8 cellular contexts compared by ENCODE assay signal in the genomic region with DNA sequence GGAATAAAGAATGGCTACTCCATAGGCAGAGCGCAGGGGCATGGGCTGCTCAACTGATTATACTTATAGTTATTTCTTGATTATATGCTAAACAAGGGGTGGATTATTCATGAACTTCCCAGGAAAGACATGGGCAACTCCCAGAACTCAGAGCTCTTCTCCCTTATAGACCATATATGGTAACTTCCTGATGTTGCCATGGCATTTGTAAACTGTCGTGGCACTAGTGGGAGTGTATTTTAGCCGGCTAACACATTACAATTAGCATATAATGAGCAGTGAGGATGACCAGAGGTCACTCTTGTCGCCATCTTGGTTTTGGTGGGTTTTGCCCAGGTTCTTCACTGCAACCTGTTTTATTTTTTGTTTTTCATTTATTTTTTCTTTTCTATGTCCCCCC. TPM values are rescaled to one million over a fixed set of nuclear protein-coding genes. Genes with fewer than 3 reads are reported as not detected.
DNase-seq lines count a peak whose midpoint lies in the region; ATAC-seq, FAIRE-seq and TF ChIP-seq lines count a peak whose summit lies in the region.
"Not testable (repeated sequence)": the region's sequence is repeated elsewhere in the genome, so short reads cannot be mapped to it uniquely, and the experiment has no call there.

No MANE protein-coding gene starts in this region.

- not testable (repeated sequence) for H3K4ac ChIP-seq in mesendoderm (ENCODE audit: low read depth, low read length)

- H3K27ac ChIP-seq in BLaER1 treated with 17β-estradiol and CSF1 and Interleukin-3, amounts not matched to agents 10 nM and 100 nM, result peak overlapping the region in 6 of 11 experiments; percentile 87 to 93 (median 92); a peak in 8 of 22 replicates
- H3K27ac ChIP-seq in K562 (ENCODE audit: extremely low read depth, low read depth, low read length); HepG2 (ENCODE audit: extremely low read length, insufficient read depth, low read length); mesendoderm (ENCODE audit: low read depth, low read length): not testable (repeated sequence)

- not testable (repeated sequence) for H3K56ac ChIP-seq in mesendoderm (ENCODE audit: low read length)

- H3K18ac ChIP-seq in mesendoderm (ENCODE audit: low read length), result not testable (repeated sequence)

- H2BK15ac ChIP-seq in mesendoderm (replicated peaks; ENCODE audit: low read depth), result not testable (repeated sequence)

- H3K9ac ChIP-seq in BLaER1 treated with 17β-estradiol and CSF1 and Interleukin-3, amounts not matched to agents 10 nM and 100 nM; K562 (ENCODE audit: insufficient read depth in 1 of 2, low read depth in 2 of 2, low read length in 2 of 2); HepG2 (ENCODE audit: insufficient read depth, low read depth, low read length); mesendoderm (ENCODE audit: low read length): not testable (repeated sequence)

- not testable (repeated sequence) for TF ChIP-seq RAD21 in K562 (CRISPR knock-in tag; conservative IDR thresholded peaks at IDR 0.05 in 1 of 2, IDR thresholded peaks at IDR 0.05 in 1 of 2); HepG2 (CRISPR knock-in tag; IDR thresholded peaks at IDR 0.05)

- H2BK5ac ChIP-seq in mesendoderm (ENCODE audit: low read length), result not testable (repeated sequence)

- not testable (repeated sequence) for TF ChIP-seq POLR2A in K562 (conservative IDR thresholded peaks at IDR 0.05); HepG2 (IDR thresholded peaks at IDR 0.05; ENCODE audit: insufficient read depth in 1 of 2, low read depth in 2 of 2, low read length in 2 of 2)

- H3K4me2 ChIP-seq in BLaER1 treated with 17β-estradiol and CSF1 and Interleukin-3, amounts not matched to agents 10 nM and 100 nM, result peak overlapping the region in 1 of 11 experiments; percentile 84; a peak in 2 of 22 replicates
- not testable (repeated sequence) for H3K4me2 ChIP-seq in K562 (ENCODE audit: insufficient read depth, low read length); HepG2 (ENCODE audit: low read depth, low read length); mesendoderm (ENCODE audit: low read length)

- not testable (repeated sequence) for H4K8ac ChIP-seq in mesendoderm (ENCODE audit: low read depth, low read length)

- not testable (repeated sequence) for H3K23ac ChIP-seq in mesendoderm (ENCODE audit: low read length)

- in situ Hi-C loops in K562 (cut with MboI); HepG2 (cut with HindIII; ENCODE audit: extremely low pct_ligation_motif_present, low pct_unique_long_range_greater_than_20kb): not testable (repeated sequence)

- TF ChIP-seq CTCF in K562 (IDR thresholded peaks at IDR 0.05 in 2 of 3, conservative IDR thresholded peaks at IDR 0.05 in 1 of 3; ENCODE audit: insufficient read depth in 2 of 3, low read depth in 1 of 3, low read length in 3 of 3); HepG2 (CRISPR knock-in tag; IDR thresholded peaks at IDR 0.05): not testable (repeated sequence)

- H3K4me3 ChIP-seq in BLaER1 treated with 17β-estradiol and CSF1 and Interleukin-3, amounts not matched to agents 10 nM and 100 nM; K562; HepG2 (replicated peaks in 1 of 3; ENCODE audit: insufficient read depth in 1 of 3, low read depth in 2 of 3, low read length in 3 of 3); mesendoderm (ENCODE audit: low read length): not testable (repeated sequence)

- not testable (repeated sequence) for H3K79me1 ChIP-seq in mesendoderm (ENCODE audit: low read length)

- ATAC-seq in K562, result 0 out of 3 replicates have a peak, but pooled peaks have one; percentile 38
- ATAC-seq in HepG2, result not testable (repeated sequence)

- H3K36me3 ChIP-seq in BLaER1 treated with 17β-estradiol and CSF1 and Interleukin-3, amounts not matched to agents 10 nM and 100 nM; K562 (ENCODE audit: control insufficient read depth, insufficient read depth, low read length); HepG2 (replicated peaks in 1 of 2; ENCODE audit: control insufficient read depth in 1 of 2, insufficient read depth in 2 of 2, low read length in 2 of 2); mesendoderm (ENCODE audit: control insufficient read depth, insufficient read depth, low read length): not testable (repeated sequence)

- H4K20me1 ChIP-seq in BLaER1 treated with 17β-estradiol and CSF1 and Interleukin-3, amounts not matched to agents 10 nM and 100 nM; K562 (replicated peaks; ENCODE audit: control insufficient read depth, insufficient read depth, low read length); HepG2 (ENCODE audit: insufficient read depth, low read length): not testable (repeated sequence)

- peaks cover 27 to 56% (median 41%) of the 10 kb centered on the region in 10 experiments for H3K4me1 ChIP-seq in BLaER1 treated with 17β-estradiol and CSF1 and Interleukin-3, amounts not matched to agents 10 nM and 100 nM
- H3K4me1 ChIP-seq in K562 (replicated peaks in 1 of 2; ENCODE audit: control insufficient read depth in 2 of 2, insufficient read depth in 2 of 2, low read length in 2 of 2) (peaks cover 8 to 14% of the 10 kb centered on the region in 2 experiments), HepG2 (ENCODE audit: insufficient read depth, low read length) (peaks cover 32% of the 10 kb centered on the region)
- H3K4me1 ChIP-seq in mesendoderm (ENCODE audit: control insufficient read depth, low read depth, low read length), result not testable (repeated sequence)

- H3K9me3 ChIP-seq in BLaER1 treated with 17β-estradiol and CSF1 and Interleukin-3, amounts not matched to agents 10 nM and 100 nM (replicated peaks in 1 of 11), result peaks cover 20 to 40% (median 32%) of the 10 kb centered on the region in 11 experiments
- H3K9me3 ChIP-seq in K562 (replicated peaks; ENCODE audit: control insufficient read depth, insufficient read depth, low read depth, low read length), result not testable (repeated sequence)
- H3K9me3 ChIP-seq in HepG2 (ENCODE audit: low read length), result peaks cover 14% of the 10 kb centered on the region

- WGBS in K562 (ENCODE audit: insufficient coverage, low coverage, missing lambda C conversion rate), result 28% methylated on average over 4 of the region's 4 CpGs
- WGBS in HepG2 (ENCODE audit: low lambda C conversion rate), result 92% methylated on average over 3 of the region's 4 CpGs
- WGBS in mesendoderm (ENCODE audit: extremely low coverage, insufficient coverage, low lambda C conversion rate), result no CpG with 5 or more reads among the region's 4 CpGs

- H2AK5ac ChIP-seq in mesendoderm (ENCODE audit: low read length), result not testable (repeated sequence)

- H2AFZ ChIP-seq in K562 (ENCODE audit: low read depth, low read length); HepG2 (ENCODE audit: low read length): not testable (repeated sequence)

- BruUV-seq in K562 (replicated peaks; lab: Mats Ljungman, UMichigan); HepG2 (replicated peaks; lab: Mats Ljungman, UMichigan): not testable (repeated sequence)

- H4K5ac ChIP-seq in mesendoderm (ENCODE audit: low read length), result not testable (repeated sequence)

- peak; percentile 73 for DNase-seq in CD1c-positive myeloid dendritic cell (ENCODE audit: extremely low spot score)
- DNase-seq in DMS53 (lab: John Stamatoyannopoulos, UW), result peak; percentile 20
- peak; percentile 48 for DNase-seq in M059J (ENCODE audit: low read depth)
- DNase-seq in RPMI7951 (ENCODE audit: low read depth), result peak; percentile 67
- DNase-seq in K562 (ENCODE audit: extremely low read depth in 1 of 4, low spot score in 3 of 4); HepG2 (ENCODE audit: low spot score): not testable (repeated sequence)
- peak; percentile 28 for DNase-seq in mesendoderm

- H3K9me1 ChIP-seq in K562 (ENCODE audit: control insufficient read depth, insufficient read depth, low read length), result not testable (repeated sequence)

- TF ChIP-seq EP300 in K562 (IDR thresholded peaks at IDR 0.05; ENCODE audit: low read length); HepG2 (IDR thresholded peaks at IDR 0.05; ENCODE audit: low read depth in 2 of 2, low read length in 2 of 2); HepG2 (CRISPR knock-in tag; IDR thresholded peaks at IDR 0.05; ENCODE audit: borderline replicate concordance): not testable (repeated sequence)

- FAIRE-seq in K562 (lab: Jason Lieb, UNC); HepG2 (lab: Jason Lieb, UNC): not testable (repeated sequence)

- H3K27me3 ChIP-seq in BLaER1 treated with 17β-estradiol and CSF1 and Interleukin-3, amounts not matched to agents 10 nM and 100 nM; K562 (ENCODE audit: control insufficient read depth in 2 of 2, insufficient read depth in 2 of 2, low read length in 2 of 2); HepG2 (ENCODE audit: control insufficient read depth in 1 of 2, insufficient read depth in 2 of 2, low read length in 2 of 2); mesendoderm (ENCODE audit: insufficient read depth, low read length, poor library complexity): not testable (repeated sequence)

- CTCF ChIA-PET in K562 (lab: Yijun Ruan, JAX; ENCODE audit: low intra/inter-chr PET ratio); HepG2 (lab: Yijun Ruan, JAX; ENCODE audit: low intra/inter-chr PET ratio, low total read pairs): not testable (repeated sequence)

- POLR2A ChIA-PET in K562 (lab: Yijun Ruan, JAX), result interaction anchor here (0.6 to 1.6 kb wide), 3 partner anchors 9 to 14 kb away, joined by 3 to 5 read pairs (median 4); no protein-coding TSS in a partner anchor
- POLR2A ChIA-PET in HepG2 (lab: Yijun Ruan, JAX), result interaction anchor here (1.5 kb wide), 1 partner anchor 18 kb away, joined by 4 read pairs; no protein-coding TSS in a partner anchor

- intact Hi-C loops in K562 (cut with micrococcal nuclease); HepG2 (cut with micrococcal nuclease; ENCODE audit: unreplicated experiment): not testable (repeated sequence)

- not testable (repeated sequence) for H3K79me2 ChIP-seq in K562 (ENCODE audit: control insufficient read depth, insufficient read depth, low read length); HepG2 (ENCODE audit: insufficient read depth, low read length); mesendoderm (ENCODE audit: control insufficient read depth, insufficient read depth, low read length)

- H2BK120ac ChIP-seq in mesendoderm (ENCODE audit: low read depth, low read length), result not testable (repeated sequence)

RNA-seq across cellular contexts. Expression of a gene that starts 7.0 kb away (rescaled TPM):
- 250 and 267 TPM in 2 replicates for total RNA-seq in M059J (2014; rRNA removed; shearing (Covaris generic))
- total RNA-seq in RPMI7951 (2014; rRNA removed; shearing (Covaris generic)), result 273 and 343 TPM in 2 replicates
- 25.1 and 67.2 TPM in 2 replicates for total RNA-seq in K562 (2011; cell fraction: chromatin; rRNA removed; ENCODE audit: low replicate concordance)
- total RNA-seq in K562 (2011; cell fraction: nucleolus; rRNA removed), result 37.1 and 44.9 TPM in 2 replicates
- total RNA-seq in K562 (2011; cell fraction: nucleoplasm; rRNA removed), result 28.7 and 29.2 TPM in 2 replicates
- total RNA-seq in K562 (2014; rRNA removed), result 56.2 and 62.9 TPM in 2 replicates
- 9.5 and 10.9 TPM in 2 replicates for total RNA-seq in K562 (2014; rRNA removed; fragmentation: Illumina TruSeq; extraction: Trizol)
- 20.2 and 25.0 TPM in 2 replicates for total RNA-seq in K562 (2015; rRNA removed; fragmentation: Illumina TruSeq; extraction: Trizol)
- total RNA-seq in K562 (2021), result 61.5 and 65.5 TPM in 2 replicates
- 23.9 and 48.2 TPM in 2 replicates for polyA plus RNA-seq in K562 (2011; rRNA removed)
- polyA plus RNA-seq in K562 (2011; cell fraction: cytosol; rRNA removed), result 44.1 and 78.0 TPM in 2 replicates
- polyA plus RNA-seq in K562 (2011; cell fraction: nucleus; rRNA removed), result 49.6 and 80.3 TPM in 2 replicates
- polyA plus RNA-seq in K562 (2012), result 67.3 and 117 TPM in 2 replicates
- polyA plus RNA-seq in K562 (2014; fragmentation: Illumina TruSeq; extraction: Trizol), result 36.5 and 74.6 TPM in 2 replicates
- polyA plus RNA-seq in K562 (2014; fragmentation: Nextera tagmentation; extraction: Ambion mirVana), result 1 to 10 TPM; 2.7 to 3.1 TPM
- polyA plus RNA-seq in K562 (2014; rRNA removed), result 41.0 and 44.2 TPM in 2 replicates
- polyA minus RNA-seq in K562 (2011; rRNA and poly(A)+ RNA removed), result 11.6 and 13.9 TPM in 2 replicates
- polyA minus RNA-seq in K562 (2011; cell fraction: cytosol; rRNA and poly(A)+ RNA removed), result 32.4 and 46.1 TPM in 2 replicates
- polyA minus RNA-seq in K562 (2011; cell fraction: nucleus; rRNA and poly(A)+ RNA removed), result 19.9 and 22.5 TPM in 2 replicates
- 23.3 and 29.9 TPM in 2 replicates for total RNA-seq in HepG2 (2016; rRNA removed; fragmentation: Illumina TruSeq; extraction: Trizol)
- 43.0 and 51.2 TPM in 2 replicates for total RNA-seq in HepG2 (2016; cell fraction: cytosol; rRNA removed; fragmentation: Illumina TruSeq; extraction: Trizol; ENCODE audit: low read depth)
- total RNA-seq in HepG2 (2016; cell fraction: insoluble cytoplasmic fraction; rRNA removed; fragmentation: Illumina TruSeq; extraction: Trizol), result 21.4 and 28.1 TPM in 2 replicates
- total RNA-seq in HepG2 (2016; cell fraction: membrane; rRNA removed; fragmentation: Illumina TruSeq; extraction: Trizol), result 50.7 and 67.7 TPM in 2 replicates
- 12.9 and 16.1 TPM in 2 replicates for total RNA-seq in HepG2 (2016; cell fraction: nucleus; rRNA removed; fragmentation: Illumina TruSeq; extraction: Trizol)
- polyA plus RNA-seq in HepG2 (2011; rRNA removed), result 29.5 and 38.6 TPM in 2 replicates
- 29.8 and 35.9 TPM in 2 replicates for polyA plus RNA-seq in HepG2 (2011; cell fraction: cytosol; rRNA removed)
- 54.3 and 60.0 TPM in 2 replicates for polyA plus RNA-seq in HepG2 (2011; cell fraction: nucleus; rRNA removed)
- polyA plus RNA-seq in HepG2 (2012), result 46.0 and 46.8 TPM in 2 replicates
- 37.1 and 47.1 TPM in 2 replicates for polyA plus RNA-seq in HepG2 (2016; cell fraction: cytosol; fragmentation: Illumina TruSeq; extraction: Trizol; ENCODE audit: low read depth)
- 24.6 and 35.5 TPM in 2 replicates for polyA plus RNA-seq in HepG2 (2016; cell fraction: insoluble cytoplasmic fraction; fragmentation: Illumina TruSeq; extraction: Trizol; ENCODE audit: low read depth)
- polyA plus RNA-seq in HepG2 (2016; cell fraction: membrane; fragmentation: Illumina TruSeq; extraction: Trizol; ENCODE audit: low read depth), result 54.6 and 65.1 TPM in 2 replicates
- polyA plus RNA-seq in HepG2 (2016; cell fraction: nucleus; fragmentation: Illumina TruSeq; extraction: Trizol; ENCODE audit: insufficient read depth, low read depth), result 30.3 and 35.7 TPM in 2 replicates
- 26.5 and 27.7 TPM in 2 replicates for polyA minus RNA-seq in HepG2 (2011; rRNA and poly(A)+ RNA removed; ENCODE audit: low replicate concordance)
- polyA minus RNA-seq in HepG2 (2011; cell fraction: cytosol; rRNA and poly(A)+ RNA removed), result 19.4 and 20.4 TPM in 2 replicates
- 12.6 and 15.5 TPM in 2 replicates for polyA minus RNA-seq in HepG2 (2011; cell fraction: nucleus; rRNA and poly(A)+ RNA removed)
- 9.2 TPM for polyA plus RNA-seq in mesendoderm (2013, experiment 1 of 2)
- 8.8 TPM for polyA plus RNA-seq in mesendoderm (2013, experiment 2 of 2)
